ENCODE assay signal across 25 cellular contexts in the genomic region with DNA sequence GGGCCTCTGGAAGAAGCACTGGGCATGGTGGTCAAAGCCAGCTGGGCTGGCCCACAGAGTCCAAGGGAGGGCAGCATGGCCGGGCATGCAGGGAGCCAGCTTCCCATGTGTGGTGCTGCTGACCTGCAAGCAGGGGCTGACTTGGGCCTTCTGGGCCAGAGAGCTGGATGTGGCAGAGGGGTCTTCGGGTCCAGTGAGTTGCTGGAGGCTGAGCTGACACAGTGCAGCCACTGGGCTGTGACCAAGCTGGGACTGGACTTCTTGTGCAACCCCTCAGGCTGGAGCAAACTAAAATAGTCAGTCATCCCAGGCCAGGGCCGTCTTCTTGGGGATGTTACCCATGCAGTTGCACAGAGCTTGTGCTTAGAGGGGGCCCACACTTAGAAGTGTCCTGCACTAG. TPM values are rescaled to one million over a fixed set of nuclear protein-coding genes. Genes with fewer than 3 reads are reported as not detected.
DNase-seq lines count a peak whose midpoint lies in the region; ATAC-seq, FAIRE-seq and TF ChIP-seq lines count a peak whose summit lies in the region.
"Had no signal": no experiment of that assay in that cellular context is flagged by ENCODE, and none has a peak within 500 bp of the region (broad histone marks: within the 10 kb centered on the region; RNA-seq: fewer than 3 reads in every experiment).

No MANE protein-coding gene starts in this region.

- intact Hi-C loops in CD14-positive monocyte (cut with micrococcal nuclease) = loop anchor here in 1 of 2 donors (2.0 to 5.0 kb wide), 2 partner anchors 13 to 34 kb away; no protein-coding TSS in a partner anchor
- intact Hi-C loops in dendritic cell treated with granulocyte-macrophage colony-stimulating factor and Interleukin-4, amounts not matched to agents 40 ng/mL and 50 ng/mL, for 4 days (cut with micrococcal nuclease) = no loop called here
- intact Hi-C loops in sigmoid colon (cut with DNase I) = no loop called here

- H4K20me1 ChIP-seq in osteoblast (ENCODE audit: insufficient read depth, low read length) = no peaks in the 10 kb centered on the region

- TF ChIP-seq RAD21 in A549 (conservative IDR thresholded peaks at IDR 0.05 in 1 of 2, IDR thresholded peaks at IDR 0.05 in 1 of 2) = no peak

- CTCF ChIA-PET in A549 (lab: Yijun Ruan, JAX) = interaction anchor here (0.6 to 1.6 kb wide), 3 partner anchors 13 to 93 kb away, joined by 3 to 5 read pairs (median 3); no protein-coding TSS in a partner anchor

- 97% methylated on average over 2 of the region's 3 CpGs for WGBS in A549 (ENCODE audit: missing lambda C conversion rate)
- 92 to 94% methylated on average over 3 of the region's 3 CpGs for WGBS in sigmoid colon, 2 donors

- TF ChIP-seq POLR2A in A549 (IDR thresholded peaks at IDR 0.05; ENCODE audit: low read length) (no peak), sigmoid colon (IDR thresholded peaks at IDR 0.05) (no peak), H54 (IDR thresholded peaks at IDR 0.05; ENCODE audit: low read depth, low read length) (no peak)

- H3K4me3 ChIP-seq in A549 (no peak overlapping the region), sigmoid colon (no peak overlapping the region), osteoblast (ENCODE audit: insufficient read depth, low read length) (no peak overlapping the region)
- H3K4me3 ChIP-seq: GM12878, HAP-1, SJSA1 had no signal

- ATAC-seq in A549 = no peak
- ATAC-seq in HG03097 (IDR thresholded peaks at IDR 0.05; ENCODE audit: low FRiP score, unreplicated experiment) = no peak

- H3K27ac Mint-ChIP-seq in CD14-positive monocyte = peak overlapping the region; percentile 86 to 97 (median 93)
- peak overlapping the region; percentile 72 for H3K27ac Mint-ChIP-seq in dendritic cell treated with granulocyte-macrophage colony-stimulating factor and Interleukin-4, amounts not matched to agents 40 ng/mL and 50 ng/mL, for 4 days
- H3K27ac Mint-ChIP-seq: CD4-positive, alpha-beta memory T cell had no signal

- H3K27ac ChIP-seq in A549 (peak overlapping the region; percentile 84 to 86; a peak in 5 of 6 replicates), sigmoid colon (no peak overlapping the region), osteoblast (ENCODE audit: low read depth, low read length) (no peak overlapping the region)
- H3K27ac ChIP-seq: SJSA1 had no signal

- no peak for FAIRE-seq in A549 (lab: Jason Lieb, UNC)
- FAIRE-seq in H54 (lab: Jason Lieb, UNC) = no peak
- FAIRE-seq: A204.1, GM12878, HTR-8/SVneo had no signal

- H3K4me2 ChIP-seq in A549 (no peak overlapping the region), osteoblast (ENCODE audit: insufficient read depth, low read length) (no peak overlapping the region)

- TF ChIP-seq CTCF in A549 (IDR thresholded peaks at IDR 0.05) (no peak), CD14-positive monocyte (IDR thresholded peaks at IDR 0.05) (no peak), sigmoid colon (IDR thresholded peaks at IDR 0.05) (no peak), osteoblast (IDR thresholded peaks at IDR 0.05; ENCODE audit: extremely low read depth, low read depth, low read length) (no peak)

- TF ChIP-seq EP300 in A549 (IDR thresholded peaks at IDR 0.05) = no peak
- TF ChIP-seq EP300 in sigmoid colon (IDR thresholded peaks at IDR 0.05) = no peak

- no peak overlapping the region for H2AFZ ChIP-seq in osteoblast (ENCODE audit: low read length)

- POLR2A ChIA-PET in A549 (lab: Yijun Ruan, JAX) = no interaction called here

- H3K36me3 Mint-ChIP-seq in CD14-positive monocyte = peaks cover 27 to 31% of the 10 kb centered on the region in 2 donors
- H3K36me3 Mint-ChIP-seq in dendritic cell treated with granulocyte-macrophage colony-stimulating factor and Interleukin-4, amounts not matched to agents 40 ng/mL and 50 ng/mL, for 4 days (ENCODE audit: low read depth) = no peaks in the 10 kb centered on the region
- H3K36me3 Mint-ChIP-seq: CD4-positive, alpha-beta memory T cell had no signal

- peak overlapping the region; percentile 48 to 54 for H3K4me3 Mint-ChIP-seq in CD14-positive monocyte
- H3K4me3 Mint-ChIP-seq in dendritic cell treated with granulocyte-macrophage colony-stimulating factor and Interleukin-4, amounts not matched to agents 40 ng/mL and 50 ng/mL, for 4 days = no peak overlapping the region

- H3K36me3 ChIP-seq in sigmoid colon (no peaks in the 10 kb centered on the region), osteoblast (ENCODE audit: insufficient read depth, low read length) (no peaks in the 10 kb centered on the region)
- H3K36me3 ChIP-seq: BE2C, HAP-1, SJSA1 had no signal

- DNase-seq in A549 (ENCODE audit: low read depth in 1 of 2, low spot score in 1 of 2) = no peak
- DNase-seq in CD14-positive monocyte (ENCODE audit: low spot score) = no peak
- DNase-seq in sigmoid colon = peak; percentile 61
- no peak for DNase-seq in H54 (ENCODE audit: insufficient read length, low spot score)
- no peak for DNase-seq in osteoblast (ENCODE audit: insufficient read length, low spot score, missing footprints)
- DNase-seq: BE2C; Caco-2; CD4-positive, alpha-beta memory T cell; DMS 273 treated with DMSO at 0.1 percent for 48 hours; DMS79 treated with DMSO at 0.1 percent for 48 hours; MV-4-11; NCI-H1105 treated with DMSO at 0.1 percent for 48 hours; NCI-H2029 treated with DMSO at 0.1 percent for 48 hours; NCI-H345; NCI-H524; NCI-H82; OCI-M1 had no signal

- peaks cover 11 to 25% (median 20%) of the 10 kb centered on the region in 3 donors for H3K27me3 Mint-ChIP-seq in CD14-positive monocyte (ENCODE audit: low read depth in 3 of 3)
- peaks cover 22% of the 10 kb centered on the region for H3K27me3 Mint-ChIP-seq in dendritic cell treated with granulocyte-macrophage colony-stimulating factor and Interleukin-4, amounts not matched to agents 40 ng/mL and 50 ng/mL, for 4 days

- H3K4me1 ChIP-seq in A549 (peaks cover 58% of the 10 kb centered on the region), sigmoid colon (peaks cover 0 to 14% (median 10%) of the 10 kb centered on the region in 4 donors), osteoblast (ENCODE audit: insufficient read depth, low read length) (peaks cover 40% of the 10 kb centered on the region)
- H3K4me1 ChIP-seq: BE2C, HAP-1 had no signal

- H3K9me3 ChIP-seq in A549 (no peaks in the 10 kb centered on the region), sigmoid colon (no peaks in the 10 kb centered on the region), osteoblast (ENCODE audit: low read depth, low read length) (no peaks in the 10 kb centered on the region)
- H3K9me3 ChIP-seq: BE2C, Caco-2, HAP-1, SJSA1 had no signal

- H3K9me3 Mint-ChIP-seq in CD14-positive monocyte = peaks cover 0 to 2% (median 0%) of the 10 kb centered on the region in 7 donors
- H3K9me3 Mint-ChIP-seq in dendritic cell treated with granulocyte-macrophage colony-stimulating factor and Interleukin-4, amounts not matched to agents 40 ng/mL and 50 ng/mL, for 4 days = no peaks in the 10 kb centered on the region
- H3K9me3 Mint-ChIP-seq: CD4-positive, alpha-beta memory T cell; IgD-negative memory B cell had no signal

- H3K27me3 ChIP-seq in sigmoid colon (no peaks in the 10 kb centered on the region), osteoblast (ENCODE audit: insufficient read depth, low read length) (no peaks in the 10 kb centered on the region)
- H3K27me3 ChIP-seq: SJSA1 had no signal

- no peaks in the 10 kb centered on the region for H3K79me2 ChIP-seq in osteoblast (ENCODE audit: insufficient read depth, low read length)

- peaks cover 65% of the 10 kb centered on the region for H3K4me1 Mint-ChIP-seq in CD14-positive monocyte
- peaks cover 69% of the 10 kb centered on the region for H3K4me1 Mint-ChIP-seq in dendritic cell treated with granulocyte-macrophage colony-stimulating factor and Interleukin-4, amounts not matched to agents 40 ng/mL and 50 ng/mL, for 4 days (ENCODE audit: low read depth)

TF ChIP-seq in A549, 52 proteins besides CTCF, POLR2A, EP300 and RAD21:
- TF ChIP-seq NR3C1 (IDR thresholded peaks at IDR 0.05) (no peak), BHLHE40 (IDR thresholded peaks at IDR 0.05; ENCODE audit: low read depth, low read length) (no peak), ZSCAN20 (CRISPR knock-in tag; IDR thresholded peaks at IDR 0.05) (no peak), PHF8 (IDR thresholded peaks at IDR 0.05; ENCODE audit: borderline replicate concordance, low read depth) (no peak)

RNA-seq across cellular contexts. Expression of gene RIN3, which starts 7.4 kb away (rescaled TPM):
- polyA plus RNA-seq in A549 (2011; rRNA removed) (5.6 and 8.1 TPM in 2 replicates), A549 (2017; fragmentation: RNase III; extraction: RNeasy Plus Mini Kit Qiagen cat#74134 plus additional on column Dnase treatment) (14.5 to 17.6 TPM (median 15.7 TPM) in 3 replicates), CD14-positive monocyte (10 to 100 TPM; 42.8 to 54.6 TPM), sigmoid colon (10 to 100 TPM in 1 of 3 donors, 1 to 10 TPM in 2; 6.0 to 19.2 (median 7.4) TPM)
- polyA plus RNA-seq in A549 (2012; cell fraction: cytosol; rRNA removed) = 10.2 and 14.2 TPM in 2 replicates
- 14.1 and 18.1 TPM in 2 replicates for polyA plus RNA-seq in A549 (2012; cell fraction: nucleus; rRNA removed)
- 12.7 and 15.4 TPM in 2 replicates for polyA minus RNA-seq in A549 (2011; rRNA and poly(A)+ RNA removed)
- total RNA-seq in sigmoid colon (10 to 100 TPM; 12.7 to 31.8 (median 23.0) TPM), osteoblast (7.6 and 10.3 TPM in 2 replicates)

Comparison
In these comparisons a context has a peak if more than half of its experiments do, and no peak if none do; other contexts are left out.
1. H3K27ac ChIP-seq: peak in A549 (2 of 2); none in sigmoid colon (0 of 4) and osteoblast (single experiment).